8 cellular contexts compared by ENCODE assay signal in genomic region chr12:685388-685787, GRCh38. TPM values are rescaled to one million over a fixed set of nuclear protein-coding genes. Genes with fewer than 3 reads are reported as not detected.
A peak's percentile ranks its signal among the peaks of the same experiment; 100 is the strongest.
DNase-seq lines count a peak whose midpoint lies in the region; ATAC-seq and TF ChIP-seq lines count a peak whose summit lies in the region.

No MANE protein-coding gene starts in this region.

- intact Hi-C loops in CD8-positive, alpha-beta T cell (cut with DNase I, micrococcal nuclease), result loop anchor here (1.0 to 5.0 kb wide), 8 partner anchors 11 to 264 kb away; partner anchors contain the start of gene RAD52 (in 1 of the 2)
- intact Hi-C loops in activated CD4-positive, alpha-beta memory T cell treated with anti-CD3 and anti-CD28 coated beads for 36 hours (cut with micrococcal nuclease), result loop anchor here (1.0 to 2.0 kb wide), 4 partner anchors 11 to 67 kb away; partner anchors contain the start of gene WNK1

- H3K9ac ChIP-seq in Loucy (ENCODE audit: low read depth, low read length, poor library complexity, severe bottlenecking), result peak overlapping the region; percentile 44

- H3K4me3 ChIP-seq in CD8-positive, alpha-beta T cell (ENCODE audit: low read depth, low read length), result no peak overlapping the region
- no peak overlapping the region for H3K4me3 ChIP-seq in Loucy (ENCODE audit: low read length, poor library complexity, severe bottlenecking)

- peak overlapping the region; percentile 67 for H3K27ac ChIP-seq in CD8-positive, alpha-beta T cell (ENCODE audit: low read depth, low read length)

- no peaks in the 10 kb centered on the region for H3F3A ChIP-seq in Loucy (ENCODE audit: low read depth)

- H2AFZ ChIP-seq in Loucy (ENCODE audit: low read length), result no peak overlapping the region

- POLR2A ChIA-PET in CD8-positive, alpha-beta T cell (lab: Charles Lee), result interaction anchor here (0.5 to 2.5 kb wide), 12 partner anchors 12 to 116 kb away, joined by 3 to 26 read pairs (median 4); partner anchors contain the start of genes NINJ2 and WNK1
- POLR2A ChIA-PET in activated CD4-positive, alpha-beta memory T cell treated with anti-CD3 and anti-CD28 coated beads for 36 hours (lab: Charles Lee), result interaction anchor here (0.7 to 2.0 kb wide), 9 partner anchors 9 to 109 kb away, joined by 3 to 12 read pairs (median 5); no protein-coding TSS in a partner anchor

- H3K79me2 ChIP-seq in Loucy (ENCODE audit: insufficient read depth, low read length), result no peaks in the 10 kb centered on the region

- no peaks in the 10 kb centered on the region for H3K9me2 ChIP-seq in Loucy (replicated peaks; ENCODE audit: low read depth, low read length)

- H4K20me1 ChIP-seq in Loucy (ENCODE audit: insufficient read depth, low read length, poor library complexity, severe bottlenecking), result no peaks in the 10 kb centered on the region

- no peaks in the 10 kb centered on the region for H3K27me3 Mint-ChIP-seq in CD8-positive, alpha-beta T cell (ENCODE audit: low read depth)
- no peaks in the 10 kb centered on the region for H3K27me3 Mint-ChIP-seq in activated CD4-positive, alpha-beta memory T cell treated with anti-CD3 and anti-CD28 coated beads for 36 hours

- peak; percentile 89 for ATAC-seq in CD8-positive, alpha-beta T cell
- peak; percentile 68 for ATAC-seq in GM21390 (IDR thresholded peaks at IDR 0.05; ENCODE audit: unreplicated experiment)

- peak overlapping the region; percentile 28 for H3K4me2 ChIP-seq in Loucy (ENCODE audit: low read depth, low read length, poor library complexity, severe bottlenecking)

- peaks cover 26% of the 10 kb centered on the region for H3K4me1 ChIP-seq in CD8-positive, alpha-beta T cell (ENCODE audit: insufficient read depth, low read length)
- peaks cover 18% of the 10 kb centered on the region for H3K4me1 ChIP-seq in Loucy (ENCODE audit: insufficient read depth, low read length, poor library complexity, severe bottlenecking)

- no peaks in the 10 kb centered on the region for H3K27me3 ChIP-seq in CD8-positive, alpha-beta T cell (ENCODE audit: insufficient read depth, low read length)
- H3K27me3 ChIP-seq in Loucy (ENCODE audit: insufficient read depth, low read length, poor library complexity, severe bottlenecking), result no peaks in the 10 kb centered on the region

- peaks cover 50% of the 10 kb centered on the region for H3K4me1 Mint-ChIP-seq in CD8-positive, alpha-beta T cell (ENCODE audit: low read depth)
- peaks cover 36% of the 10 kb centered on the region for H3K4me1 Mint-ChIP-seq in activated CD4-positive, alpha-beta memory T cell treated with anti-CD3 and anti-CD28 coated beads for 36 hours (ENCODE audit: low read depth)

- no peaks in the 10 kb centered on the region for H3K9me3 ChIP-seq in CD8-positive, alpha-beta T cell (ENCODE audit: low read length)
- no peaks in the 10 kb centered on the region for H3K9me3 ChIP-seq in Loucy (ENCODE audit: insufficient read depth, low read depth, low read length)

- CTCF ChIA-PET in CD8-positive, alpha-beta T cell (lab: Charles Lee), result interaction anchor here (0.6 to 3.1 kb wide), 10 partner anchors 10 to 129 kb away, joined by 3 to 27 read pairs (median 3); partner anchors contain the start of gene WNK1
- CTCF ChIA-PET in activated CD4-positive, alpha-beta memory T cell treated with anti-CD3 and anti-CD28 coated beads for 36 hours (lab: Charles Lee), result interaction anchor here (1.0 to 2.8 kb wide), 6 partner anchors 17 to 69 kb away, joined by 3 to 24 read pairs (median 5); partner anchors contain the start of gene WNK1

- peak overlapping the region; percentile 47 for H3K4me3 Mint-ChIP-seq in CD8-positive, alpha-beta T cell
- no peak overlapping the region for H3K4me3 Mint-ChIP-seq in activated CD4-positive, alpha-beta memory T cell treated with anti-CD3 and anti-CD28 coated beads for 36 hours

- no peaks in the 10 kb centered on the region for H3K36me3 Mint-ChIP-seq in CD8-positive, alpha-beta T cell
- H3K36me3 Mint-ChIP-seq in activated CD4-positive, alpha-beta memory T cell treated with anti-CD3 and anti-CD28 coated beads for 36 hours, result no peaks in the 10 kb centered on the region

- no peaks in the 10 kb centered on the region for H3K9me3 Mint-ChIP-seq in CD8-positive, alpha-beta T cell
- no peaks in the 10 kb centered on the region for H3K9me3 Mint-ChIP-seq in activated CD4-positive, alpha-beta memory T cell treated with anti-CD3 and anti-CD28 coated beads for 36 hours

- peak; percentile 69 to 90 (median 79) for DNase-seq in CD8-positive, alpha-beta T cell
- DNase-seq in activated CD4-positive, alpha-beta memory T cell treated with anti-CD3 and anti-CD28 coated beads for 36 hours, result peak; percentile 92
- DNase-seq in germinal center (ENCODE audit: low spot score) (peak; percentile 62), NCI-H774 (lab: John Stamatoyannopoulos, UW) (no peak), amniotic stem cell (lab: John Stamatoyannopoulos, UW) (no peak)
- peak; percentile 36 to 46 for DNase-seq in stimulated activated CD8-positive, alpha-beta memory T cell treated with anti-CD3 and anti-CD28 coated beads, Interleukin-2, amount 100 ng/mL, for 48 hours (ENCODE audit: low read depth in 2 of 2)

- no peaks in the 10 kb centered on the region for H3K36me3 ChIP-seq in CD8-positive, alpha-beta T cell (ENCODE audit: insufficient read depth, low read length)
- no peaks in the 10 kb centered on the region for H3K36me3 ChIP-seq in Loucy (ENCODE audit: insufficient read depth, low read length)

- no peak for TF ChIP-seq CTCF in CD8-positive, alpha-beta T cell (IDR thresholded peaks at IDR 0.05)
- no peak for TF ChIP-seq CTCF in Loucy (conservative IDR thresholded peaks at IDR 0.05; ENCODE audit: low read length)

- H3K27ac Mint-ChIP-seq in CD8-positive, alpha-beta T cell, result peak overlapping the region; percentile 98
- peak overlapping the region; percentile 77 for H3K27ac Mint-ChIP-seq in activated CD4-positive, alpha-beta memory T cell treated with anti-CD3 and anti-CD28 coated beads for 36 hours

RNA-seq across cellular contexts. Expression of gene NINJ2, which starts 22.1 kb away (rescaled TPM):
- total RNA-seq in CD8-positive, alpha-beta T cell, result 1 to 10 TPM; 1.2 to 1.6 TPM
- total RNA-seq in activated CD4-positive, alpha-beta memory T cell treated with anti-CD3 and anti-CD28 coated beads for 36 hours, result 1 to 10 TPM; 5.1 to 7.5 TPM

Comparison
In these comparisons a context has a peak if more than half of its experiments do, and no peak if none do; other contexts are left out.
1. DNase-seq: peak in CD8-positive, alpha-beta T cell (7 of 7), activated CD4-positive, alpha-beta memory T cell treated with anti-CD3 and anti-CD28 coated beads for 36 hours (single experiment), germinal center (single experiment) and stimulated activated CD8-positive, alpha-beta memory T cell treated with anti-CD3 and anti-CD28 coated beads, Interleukin-2, amount 100 ng/mL, for 48 hours (2 of 2); none in NCI-H774 (single experiment) and amniotic stem cell (single experiment).